ENCODE assay signal across 11 cellular contexts in the genomic region with DNA sequence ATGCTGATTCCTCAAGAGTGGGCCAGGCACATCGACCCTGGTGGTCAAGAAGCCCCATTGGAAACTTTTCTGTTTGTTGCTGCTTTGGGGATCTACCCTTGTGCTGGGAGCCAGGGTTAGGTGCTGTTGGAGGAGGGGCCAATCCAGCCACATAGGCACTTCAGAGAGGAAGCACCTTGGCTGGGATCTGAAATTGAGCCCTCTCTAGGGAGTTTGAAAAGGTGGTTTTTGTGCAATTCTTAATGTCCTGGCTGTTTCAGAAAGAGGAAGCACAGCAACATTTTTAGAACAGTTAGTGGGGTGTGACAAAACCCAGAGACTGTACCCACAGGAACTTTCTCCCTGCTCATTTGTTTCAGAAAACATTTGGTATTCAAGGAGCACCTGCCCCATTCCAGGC. TPM values are rescaled to one million over a fixed set of nuclear protein-coding genes. Genes with fewer than 3 reads are reported as not detected.
DNase-seq lines count a peak whose midpoint lies in the region; ATAC-seq and TF ChIP-seq lines count a peak whose summit lies in the region.
"Had no signal": no experiment of that assay in that cellular context is flagged by ENCODE, and none has a peak within 500 bp of the region (broad histone marks: within the 10 kb centered on the region; RNA-seq: fewer than 3 reads in every experiment).

No MANE protein-coding gene starts in this region.

- TF ChIP-seq POLR2A in breast epithelium (IDR thresholded peaks at IDR 0.05) (no peak), prostate gland (IDR thresholded peaks at IDR 0.05) (no peak)

- no peak overlapping the region for H2BK5ac ChIP-seq in mesenchymal stem cell (ENCODE audit: low read depth, low read length, poor library complexity, severe bottlenecking)

- no peak overlapping the region for H3K4ac ChIP-seq in mesenchymal stem cell (ENCODE audit: low read depth in 1 of 2, low read length in 2 of 2)

- no peak overlapping the region for H2AK5ac ChIP-seq in mesenchymal stem cell (ENCODE audit: low read length, severe bottlenecking)

- H3K9me2 ChIP-seq in Karpas-422 (replicated peaks; ENCODE audit: insufficient read depth, low read length), result no peaks in the 10 kb centered on the region

- no peaks in the 10 kb centered on the region for H3K27me3 ChIP-seq in breast epithelium
- no peaks in the 10 kb centered on the region for H3K27me3 ChIP-seq in Karpas-422 (ENCODE audit: low read length)
- H3K27me3 ChIP-seq in mesenchymal stem cell (ENCODE audit: control insufficient read depth in 1 of 2, insufficient read depth in 1 of 2, low read length in 2 of 2), result peaks cover 0 to 9% of the 10 kb centered on the region in 2 experiments
- no peaks in the 10 kb centered on the region for H3K27me3 ChIP-seq in prostate gland (replicated peaks; ENCODE audit: insufficient read depth)
- H3K27me3 ChIP-seq: upper lobe of left lung had no signal

- DNase-seq in breast epithelium (ENCODE audit: low spot score in 2 of 2) (no peak), MCF 10A (ENCODE audit: unreplicated experiment) (no peak), Karpas-422 (peak; percentile 86), mesenchymal stem cell (no peak), NCI-H82 treated with DMSO at 0.1 percent for 48 hours (lab: John Stamatoyannopoulos, UW; ENCODE audit: unreplicated experiment) (no peak), prostate gland (ENCODE audit: low spot score) (no peak)
- DNase-seq in activated effector memory CD4-positive, alpha-beta T cell treated with Interleukin-2 at 50 U/mL for 16 hours, result no peak
- DNase-seq: NCI-H1930, upper lobe of left lung had no signal

- H4K20me1 ChIP-seq in Karpas-422 (ENCODE audit: insufficient read depth, low read depth, low read length), result no peaks in the 10 kb centered on the region

- no peak overlapping the region for H3K27ac Mint-ChIP-seq in MCF 10A (ENCODE audit: low read depth, unreplicated experiment)

- no peak overlapping the region for H3K18ac ChIP-seq in mesenchymal stem cell (ENCODE audit: low read depth in 1 of 2, low read length in 2 of 2)

- H4K91ac ChIP-seq in mesenchymal stem cell (ENCODE audit: low read length), result no peak overlapping the region

- H3K9ac ChIP-seq in Karpas-422 (ENCODE audit: low read length) (no peak overlapping the region), mesenchymal stem cell (ENCODE audit: low read length) (no peak overlapping the region)

- WGBS in mesenchymal stem cell, result 27% methylated on average over 1 of the region's 1 CpG
- WGBS in prostate gland, result 73% methylated on average over 1 of the region's 1 CpG

- no peaks in the 10 kb centered on the region for H3K79me2 ChIP-seq in Karpas-422 (ENCODE audit: low read length)

- no TSS peak for BruUV-seq in MCF 10A (replicated peaks; lab: Mats Ljungman, UMichigan)

- H2BK12ac ChIP-seq in mesenchymal stem cell (ENCODE audit: low read length in 2 of 2), result no peak overlapping the region

- H3K4me1 ChIP-seq in breast epithelium (peaks cover 0 to 10% of the 10 kb centered on the region in 2 donors), Karpas-422 (ENCODE audit: low read length) (peaks cover 35% of the 10 kb centered on the region), mesenchymal stem cell (ENCODE audit: control insufficient read depth, insufficient read depth, low read depth, low read length) (no peaks in the 10 kb centered on the region), prostate gland (replicated peaks) (no peaks in the 10 kb centered on the region)
- H3K4me1 ChIP-seq: A549, upper lobe of left lung had no signal

- H3K4me1 Mint-ChIP-seq in MCF 10A (ENCODE audit: insufficient read depth, unreplicated experiment), result no peaks in the 10 kb centered on the region

- no peaks in the 10 kb centered on the region for H3K36me3 ChIP-seq in breast epithelium
- H3K36me3 ChIP-seq in Karpas-422 (ENCODE audit: insufficient read depth, low read length), result no peaks in the 10 kb centered on the region
- no peaks in the 10 kb centered on the region for H3K36me3 ChIP-seq in mesenchymal stem cell (ENCODE audit: control insufficient read depth in 1 of 2, insufficient read depth in 2 of 2, low read depth in 1 of 2, low read length in 2 of 2)
- H3K36me3 ChIP-seq in prostate gland, result no peaks in the 10 kb centered on the region
- H3K36me3 ChIP-seq: upper lobe of left lung had no signal

- peak; percentile 82 for ATAC-seq in HG02840 (IDR thresholded peaks at IDR 0.05; ENCODE audit: low FRiP score, unreplicated experiment)
- ATAC-seq: A549 had no signal

- H2AFZ ChIP-seq in Karpas-422 (ENCODE audit: low read length), result no peak overlapping the region
- no peak overlapping the region for H2AFZ ChIP-seq in mesenchymal stem cell (ENCODE audit: low read depth, low read length)

- no peak overlapping the region for H3K23ac ChIP-seq in mesenchymal stem cell (ENCODE audit: low read length in 2 of 2)

- no peaks in the 10 kb centered on the region for H3K9me3 ChIP-seq in breast epithelium
- H3K9me3 ChIP-seq in Karpas-422 (ENCODE audit: low read length), result no peaks in the 10 kb centered on the region
- no peaks in the 10 kb centered on the region for H3K9me3 ChIP-seq in mesenchymal stem cell (ENCODE audit: control insufficient read depth, low read length)
- no peaks in the 10 kb centered on the region for H3K9me3 ChIP-seq in prostate gland
- H3K9me3 ChIP-seq: A549, upper lobe of left lung had no signal

- intact Hi-C loops in breast epithelium (cut with DNase I; ENCODE audit: low total_unique reads) (no loop called here), MCF 10A (cut with micrococcal nuclease) (no loop called here), prostate gland (cut with DNase I) (no loop called here)

- no peaks in the 10 kb centered on the region for H3K36me3 Mint-ChIP-seq in MCF 10A (ENCODE audit: insufficient read depth, unreplicated experiment)

- H3K4me3 ChIP-seq in breast epithelium (no peak overlapping the region), Karpas-422 (ENCODE audit: low read length) (peak overlapping the region; percentile 39), mesenchymal stem cell (ENCODE audit: insufficient read depth in 1 of 2, low read depth in 1 of 2, low read length in 2 of 2) (no peak overlapping the region), prostate gland (no peak overlapping the region)
- H3K4me3 ChIP-seq: A549, upper lobe of left lung had no signal

- no peak overlapping the region for H3K14ac ChIP-seq in mesenchymal stem cell (ENCODE audit: low read length in 2 of 2)

- CTCF ChIA-PET in MCF 10A (lab: Yijun Ruan, JAX), result interaction anchor here (0.6 kb wide), 1 partner anchor 122 kb away, joined by 3 read pairs; no protein-coding TSS in a partner anchor

- H4K8ac ChIP-seq in mesenchymal stem cell (ENCODE audit: low read length), result no peak overlapping the region

- TF ChIP-seq CTCF in breast epithelium (IDR thresholded peaks at IDR 0.05), result no peak
- no peak for TF ChIP-seq CTCF in MCF 10A (IDR thresholded peaks at IDR 0.05; ENCODE audit: unreplicated experiment)
- no peak for TF ChIP-seq CTCF in prostate gland (IDR thresholded peaks at IDR 0.05)

- no peak overlapping the region for H3K4me3 Mint-ChIP-seq in MCF 10A (ENCODE audit: unreplicated experiment)

- H3K79me1 ChIP-seq in mesenchymal stem cell (replicated peaks; ENCODE audit: low read length, poor library complexity, severe bottlenecking), result no peaks in the 10 kb centered on the region

- H3K4me2 ChIP-seq in Karpas-422 (ENCODE audit: low read depth, low read length, poor library complexity, severe bottlenecking), result peak overlapping the region; percentile 61
- H3K4me2 ChIP-seq in mesenchymal stem cell (ENCODE audit: low read length, poor library complexity, severe bottlenecking), result no peak overlapping the region
- H3K4me2 ChIP-seq: A549 had no signal

- no peak overlapping the region for H2BK120ac ChIP-seq in mesenchymal stem cell (ENCODE audit: low read depth, low read length)

- H3K27ac ChIP-seq in breast epithelium (peak overlapping the region; percentile 9 to 26), Karpas-422 (ENCODE audit: low read length) (no peak overlapping the region), mesenchymal stem cell (ENCODE audit: low read length, poor library complexity, severe bottlenecking) (no peak overlapping the region), prostate gland (no peak overlapping the region)
- H3K27ac ChIP-seq: A549, upper lobe of left lung had no signal

- H3K9me3 Mint-ChIP-seq in MCF 10A (ENCODE audit: unreplicated experiment), result no peaks in the 10 kb centered on the region

- H2BK15ac ChIP-seq in mesenchymal stem cell (ENCODE audit: low read depth, poor library complexity, severe bottlenecking), result no peak overlapping the region

- POLR2A ChIA-PET in MCF 10A (lab: Yijun Ruan, JAX), result no interaction called here

- no peaks in the 10 kb centered on the region for H3K27me3 Mint-ChIP-seq in MCF 10A (ENCODE audit: insufficient read depth, unreplicated experiment)

RNA-seq across cellular contexts. Expression of a gene that starts 17.2 kb away (rescaled TPM):
- total RNA-seq in breast epithelium, result 1 to 10 TPM; 3.2 to 7.3 (median 5.9) TPM
- total RNA-seq in MCF 10A (2022), result not detected in 2 replicates
- not detected in 2 replicates for total RNA-seq in Karpas-422 (2014; rRNA removed; shearing (Covaris generic); ENCODE audit: low replicate concordance)
- polyA plus RNA-seq in mesenchymal stem cell (2013, experiment 1 of 2), result 0.06 TPM
- 0.33 TPM for polyA plus RNA-seq in mesenchymal stem cell (2013, experiment 2 of 2)
- 1 to 10 TPM; 4.9 to 5.2 TPM for total RNA-seq in prostate gland
- polyA plus RNA-seq: A549 had no signal

Comparison
In these comparisons a context has a peak if more than half of its experiments do, and no peak if none do; other contexts are left out.
1. H3K27ac ChIP-seq: peak in breast epithelium (2 of 2); none in Karpas-422 (single experiment), mesenchymal stem cell (single experiment) and prostate gland (0 of 2).